In the genomic region with DNA sequence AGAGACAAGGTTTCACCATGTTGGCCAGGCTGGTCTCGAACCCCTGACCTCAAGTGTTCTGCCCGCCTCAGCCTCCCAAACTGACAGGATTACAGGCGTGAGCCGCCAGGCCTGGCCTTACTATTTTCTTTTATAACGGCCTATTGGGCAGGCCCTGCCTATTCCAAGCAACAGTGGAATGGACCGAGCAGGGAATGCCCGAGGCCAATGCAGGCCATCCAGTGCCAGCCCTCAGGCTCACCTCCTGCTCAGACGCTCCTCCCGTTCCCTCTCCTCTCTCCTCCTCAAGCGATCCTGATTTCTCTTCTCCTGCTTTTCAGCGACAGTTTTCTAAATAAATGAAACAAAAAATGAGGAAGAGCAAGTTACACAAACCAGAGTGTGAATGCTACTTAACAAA, we compare ENCODE assay signal across 35 cellular contexts. TPM values are rescaled to one million over a fixed set of nuclear protein-coding genes. Genes with fewer than 3 reads are reported as not detected.
"Had no signal": no experiment of that assay in that cellular context is flagged by ENCODE, and none has a peak within 500 bp of the region (broad histone marks: within the 10 kb centered on the region; RNA-seq: fewer than 3 reads in every experiment).

No MANE protein-coding gene starts in this region.

- H3K27me3 ChIP-seq: adrenal gland, body of pancreas, esophagus squamous epithelium had no signal

- H3K9me3 ChIP-seq: adrenal gland, body of pancreas, esophagus squamous epithelium had no signal

- H3K4me1 Mint-ChIP-seq: activated B cell treated with CpG ODN at 0.5 μM for 24 hours; activated naive CD8-positive, alpha-beta T cell treated with anti-CD3 and anti-CD28 coated beads, Interleukin-2, amount 50 U/mL, for 24 hours had no signal

- H3K27me3 Mint-ChIP-seq: activated B cell treated with CpG ODN at 0.5 μM for 24 hours; activated CD8-positive, alpha-beta T cell treated with anti-CD3 and anti-CD28 coated beads for 36 hours; activated naive CD4-positive, alpha-beta T cell treated with anti-CD3 and anti-CD28 coated beads, Interleukin-2, amount 50 U/mL, for 24 hours; activated naive CD8-positive, alpha-beta T cell treated with anti-CD3 and anti-CD28 coated beads for 36 hours; activated naive CD8-positive, alpha-beta T cell treated with anti-CD3 and anti-CD28 coated beads, Interleukin-2, amount 50 U/mL, for 24 hours; effector memory CD8-positive, alpha-beta T cell; T-cell had no signal

- H3K4me1 ChIP-seq: adrenal gland, body of pancreas, esophagus squamous epithelium had no signal

- H3K27ac ChIP-seq: adrenal gland, body of pancreas, epithelial cell of prostate, esophagus squamous epithelium, WERI-Rb-1 had no signal

- ATAC-seq: activated CD4-positive, CD25-positive, alpha-beta regulatory T cell treated with anti-CD3 and anti-CD28 coated beads, Interleukin-2, amount 50 U/mL, for 24 hours; activated CD8-positive, alpha-beta T cell treated with anti-CD3 and anti-CD28 coated beads for 36 hours; activated naive CD8-positive, alpha-beta T cell treated with anti-CD3 and anti-CD28 coated beads, Interleukin-2, amount 50 U/mL, for 24 hours; activated T-cell treated with anti-CD3 and anti-CD28 coated beads, Interleukin-2, amount 50 U/mL, for 4 hours; body of pancreas; effector memory CD8-positive, alpha-beta T cell; T-cell had no signal

- H3K4me3 ChIP-seq: adrenal gland, body of pancreas, esophagus squamous epithelium had no signal

- H3K27ac Mint-ChIP-seq: activated B cell treated with CpG ODN at 0.5 μM for 24 hours; activated CD8-positive, alpha-beta T cell treated with anti-CD3 and anti-CD28 coated beads for 36 hours; activated naive CD4-positive, alpha-beta T cell treated with anti-CD3 and anti-CD28 coated beads for 36 hours; activated naive CD8-positive, alpha-beta T cell treated with anti-CD3 and anti-CD28 coated beads for 36 hours; activated naive CD8-positive, alpha-beta T cell treated with anti-CD3 and anti-CD28 coated beads, Interleukin-2, amount 50 U/mL, for 24 hours; activated T-helper 2 cell treated with anti-CD3 and anti-CD28 coated beads, Interferon-gamma antibody, Interleukin-2, Interleukin-4, amounts not matched to agents 10 μg/mL and 5 μg/mL and 100 μg/mL, durations not matched to agents 14 hours and 24 hours and 36 hours; T-cell; T-helper 1 cell treated with Interleukin-12 subunit alpha and Interleukin-12 subunit beta and Interleukin-4 antibody, amounts not matched to agents 30 μg/mL and 1 μg/mL, for 36 hours; T-helper 2 cell treated with Interferon-gamma antibody and Interleukin-4, amounts not matched to agents 5 μg/mL and 100 μg/mL, for 36 hours had no signal

- DNase-seq: activated B cell treated with CpG ODN at 0.5 μM for 24 hours; activated CD4-positive, alpha-beta T cell treated with anti-CD3 and anti-CD28 coated beads for 48 hours; activated CD4-positive, alpha-beta T cell treated with anti-CD3 and anti-CD28 coated beads, Interleukin-2, amount 50 U/mL, for 1 hour; activated CD4-positive, alpha-beta T cell treated with anti-CD3 and anti-CD28 coated beads, Interleukin-2, amount 50 U/mL, for 48 hours; activated CD8-positive, alpha-beta memory T cell treated with anti-CD3 and anti-CD28 coated beads for 24 hours; activated CD8-positive, alpha-beta T cell treated with anti-CD3 and anti-CD28 coated beads for 36 hours; activated effector memory CD4-positive, alpha-beta T cell treated with anti-CD3 and anti-CD28 coated beads, Interleukin-2, amount 50 U/mL, for 16 hours; activated naive CD4-positive, alpha-beta T cell treated with anti-CD3 and anti-CD28 coated beads for 36 hours; activated naive CD8-positive, alpha-beta T cell treated with anti-CD3 and anti-CD28 coated beads for 36 hours; activated naive CD8-positive, alpha-beta T cell treated with anti-CD3 and anti-CD28 coated beads, Interleukin-2, amount 50 U/mL, for 24 hours; activated T-cell treated with anti-CD3 and anti-CD28 coated beads, Interleukin-2, amount 50 U/mL, for 4 hours; adrenal gland; amygdala; body of pancreas; caudate nucleus; cortex of kidney; dermis blood vessel endothelial cell; effector CD4-positive, alpha-beta T cell; effector memory CD8-positive, alpha-beta T cell; esophagus squamous epithelium; SW 1271; T-cell; T1000; WERI-Rb-1 had no signal

- H3K9me3 Mint-ChIP-seq: activated B cell treated with CpG ODN at 0.5 μM for 24 hours; activated CD8-positive, alpha-beta T cell treated with anti-CD3 and anti-CD28 coated beads for 36 hours; activated naive CD4-positive, alpha-beta T cell treated with anti-CD3 and anti-CD28 coated beads for 36 hours; activated naive CD4-positive, alpha-beta T cell treated with anti-CD3 and anti-CD28 coated beads, Interleukin-2, amount 50 U/mL, for 24 hours; activated naive CD8-positive, alpha-beta T cell treated with anti-CD3 and anti-CD28 coated beads for 36 hours; activated naive CD8-positive, alpha-beta T cell treated with anti-CD3 and anti-CD28 coated beads, Interleukin-2, amount 50 U/mL, for 24 hours; activated T-cell treated with anti-CD3 and anti-CD28 coated beads, Interleukin-2, amount 50 U/mL, for 4 hours; activated T-helper 2 cell treated with anti-CD3 and anti-CD28 coated beads, Interferon-gamma antibody, Interleukin-2, Interleukin-4, amounts not matched to agents 10 μg/mL and 5 μg/mL and 100 μg/mL, durations not matched to agents 14 hours and 24 hours and 36 hours; effector memory CD8-positive, alpha-beta T cell; T-cell; T-helper 1 cell treated with Interleukin-12 subunit alpha and Interleukin-12 subunit beta and Interleukin-4 antibody, amounts not matched to agents 30 μg/mL and 1 μg/mL, for 36 hours; T-helper 2 cell treated with Interferon-gamma antibody and Interleukin-4, amounts not matched to agents 5 μg/mL and 100 μg/mL, for 36 hours had no signal

- H3K4me3 Mint-ChIP-seq: activated B cell treated with CpG ODN at 0.5 μM for 24 hours; activated CD8-positive, alpha-beta T cell treated with anti-CD3 and anti-CD28 coated beads for 36 hours; activated naive CD4-positive, alpha-beta T cell treated with anti-CD3 and anti-CD28 coated beads for 36 hours; activated naive CD4-positive, alpha-beta T cell treated with anti-CD3 and anti-CD28 coated beads, Interleukin-2, amount 50 U/mL, for 24 hours; activated naive CD8-positive, alpha-beta T cell treated with anti-CD3 and anti-CD28 coated beads for 36 hours; activated naive CD8-positive, alpha-beta T cell treated with anti-CD3 and anti-CD28 coated beads, Interleukin-2, amount 50 U/mL, for 24 hours; activated T-cell treated with anti-CD3 and anti-CD28 coated beads, Interleukin-2, amount 50 U/mL, for 4 hours; effector memory CD8-positive, alpha-beta T cell; T-cell; T-helper 1 cell treated with Interleukin-12 subunit alpha and Interleukin-12 subunit beta and Interleukin-4 antibody, amounts not matched to agents 30 μg/mL and 1 μg/mL, for 36 hours; T-helper 2 cell treated with Interferon-gamma antibody and Interleukin-4, amounts not matched to agents 5 μg/mL and 100 μg/mL, for 36 hours had no signal

RNA-seq across cellular contexts. Expression of gene HBQ1, which starts 12.4 kb away (rescaled TPM):
- total RNA-seq: activated B cell treated with CpG ODN at 0.5 μM for 24 hours, aorta, body of pancreas, chondrocyte, endothelial cell of umbilical vein, esophagus squamous epithelium, fibroblast of lung, fibroblast of villous mesenchyme, T-cell had no signal

RNA-seq across cellular contexts. Expression of gene HBA1, which starts 16.2 kb away (rescaled TPM):
- total RNA-seq: activated CD8-positive, alpha-beta T cell treated with anti-CD3 and anti-CD28 coated beads for 36 hours; activated naive CD4-positive, alpha-beta T cell treated with anti-CD3 and anti-CD28 coated beads for 36 hours; activated naive CD8-positive, alpha-beta T cell treated with anti-CD3 and anti-CD28 coated beads for 36 hours; activated T-helper 2 cell treated with anti-CD3 and anti-CD28 coated beads, Interferon-gamma antibody, Interleukin-2, Interleukin-4, amounts not matched to agents 10 μg/mL and 5 μg/mL and 100 μg/mL, durations not matched to agents 14 hours and 24 hours and 36 hours; body of pancreas; chondrocyte; dermis blood vessel endothelial cell; endothelial cell of umbilical vein; fibroblast of lung; fibroblast of villous mesenchyme had no signal

RNA-seq across cellular contexts. Expression of gene HBA2, which starts 20.0 kb away (rescaled TPM):
- total RNA-seq: activated CD8-positive, alpha-beta T cell treated with anti-CD3 and anti-CD28 coated beads for 36 hours; activated naive CD8-positive, alpha-beta T cell treated with anti-CD3 and anti-CD28 coated beads for 36 hours; activated T-cell treated with anti-CD3 and anti-CD28 coated beads, Interleukin-2, amount 50 U/mL, for 4 hours; chondrocyte; dermis blood vessel endothelial cell; endothelial cell of umbilical vein; fibroblast of lung; fibroblast of villous mesenchyme had no signal

RNA-seq across cellular contexts. Expression of gene HBM, which starts 26.9 kb away (rescaled TPM):
- total RNA-seq: activated B cell treated with CpG ODN at 0.5 μM for 24 hours; activated CD8-positive, alpha-beta T cell treated with anti-CD3 and anti-CD28 coated beads for 36 hours; activated naive CD4-positive, alpha-beta T cell treated with anti-CD3 and anti-CD28 coated beads for 36 hours; activated naive CD8-positive, alpha-beta T cell treated with anti-CD3 and anti-CD28 coated beads for 36 hours; activated T-cell treated with anti-CD3 and anti-CD28 coated beads, Interleukin-2, amount 50 U/mL, for 4 hours; activated T-helper 2 cell treated with anti-CD3 and anti-CD28 coated beads, Interferon-gamma antibody, Interleukin-2, Interleukin-4, amounts not matched to agents 10 μg/mL and 5 μg/mL and 100 μg/mL, durations not matched to agents 14 hours and 24 hours and 36 hours; body of pancreas; chondrocyte; dermis blood vessel endothelial cell; endothelial cell of umbilical vein; esophagus squamous epithelium; fibroblast of lung; fibroblast of villous mesenchyme; T-cell had no signal
